ENCODE assay signal across 1 cellular context in genomic region chr16:84672276-84673202, GRCh38.
TF ChIP-seq lines count a peak whose summit lies in the region.

No MANE protein-coding gene starts in this region.

TF ChIP-seq in GM12878, 131 proteins besides CTCF, POLR2A, EP300 and RAD21 (continued from another document):
- TF ChIP-seq MLLT1 (IDR thresholded peaks at IDR 0.05) (0 out of 2 replicates have a peak, but pooled peaks have one; percentile 18), RUNX3 (IDR thresholded peaks at IDR 0.05; ENCODE audit: low read length) (peak; percentile 30; the same call in 1 of the 2 replicates), SMARCA5 (IDR thresholded peaks at IDR 0.05) (0 out of 2 replicates have a peak, but pooled peaks have one; percentile 61), SMC3 (IDR thresholded peaks at IDR 0.05; ENCODE audit: borderline replicate concordance, low read length) (peak; percentile 83), SREBF1 (IDR thresholded peaks at IDR 0.05; ENCODE audit: low read length) (no peak), DPF2 (IDR thresholded peaks at IDR 0.05) (no peak), EGR1 (IDR thresholded peaks at IDR 0.05; ENCODE audit: borderline replicate concordance in 1 of 2, low read depth in 2 of 2, low read length in 2 of 2) (no peak), NFIC (IDR thresholded peaks at IDR 0.05; ENCODE audit: low read depth, low read length) (no peak), FOXK2 (IDR thresholded peaks at IDR 0.05) (no peak), BACH1 (IDR thresholded peaks at IDR 0.05; ENCODE audit: borderline replicate concordance) (0 out of 2 replicates have a peak, but pooled peaks have one; percentile 6), FOXM1 (IDR thresholded peaks at IDR 0.05; ENCODE audit: low read depth, low read length) (0 out of 2 replicates have a peak, but pooled peaks have one; percentile 29), GATAD2B (conservative IDR thresholded peaks at IDR 0.05; ENCODE audit: low read depth) (no peak), MYC (IDR thresholded peaks at IDR 0.05; ENCODE audit: insufficient read depth, insufficient read length, insufficient replicate concordance, low read length, severe bottlenecking) (no peak), KDM1A (IDR thresholded peaks at IDR 0.05; ENCODE audit: borderline replicate concordance) (no peak), CHD4 (IDR thresholded peaks at IDR 0.05) (no peak), YY1 (IDR thresholded peaks at IDR 0.05; ENCODE audit: low read depth, low read length) (peak; percentile 67; the same call in 1 of the 2 replicates)
- TF ChIP-seq, protein P1, sequence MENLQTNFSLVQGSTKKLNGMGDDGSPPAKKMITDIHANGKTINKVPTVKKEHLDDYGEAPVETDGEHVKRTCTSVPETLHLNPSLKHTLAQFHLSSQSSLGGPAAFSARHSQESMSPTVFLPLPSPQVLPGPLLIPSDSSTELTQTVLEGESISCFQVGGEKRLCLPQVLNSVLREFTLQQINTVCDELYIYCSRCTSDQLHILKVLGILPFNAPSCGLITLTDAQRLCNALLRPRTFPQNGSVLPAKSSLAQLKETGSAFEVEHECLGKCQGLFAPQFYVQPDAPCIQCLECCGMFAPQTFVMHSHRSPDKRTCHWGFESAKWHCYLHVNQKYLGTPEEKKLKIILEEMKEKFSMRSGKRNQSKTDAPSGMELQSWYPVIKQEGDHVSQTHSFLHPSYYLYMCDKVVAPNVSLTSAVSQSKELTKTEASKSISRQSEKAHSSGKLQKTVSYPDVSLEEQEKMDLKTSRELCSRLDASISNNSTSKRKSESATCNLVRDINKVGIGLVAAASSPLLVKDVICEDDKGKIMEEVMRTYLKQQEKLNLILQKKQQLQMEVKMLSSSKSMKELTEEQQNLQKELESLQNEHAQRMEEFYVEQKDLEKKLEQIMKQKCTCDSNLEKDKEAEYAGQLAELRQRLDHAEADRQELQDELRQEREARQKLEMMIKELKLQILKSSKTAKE (IDR thresholded peaks at IDR 0.05; ENCODE audit: low read depth, poor library complexity, severe bottlenecking), result no peak
